17 cellular contexts compared by ENCODE assay signal in the genomic region with DNA sequence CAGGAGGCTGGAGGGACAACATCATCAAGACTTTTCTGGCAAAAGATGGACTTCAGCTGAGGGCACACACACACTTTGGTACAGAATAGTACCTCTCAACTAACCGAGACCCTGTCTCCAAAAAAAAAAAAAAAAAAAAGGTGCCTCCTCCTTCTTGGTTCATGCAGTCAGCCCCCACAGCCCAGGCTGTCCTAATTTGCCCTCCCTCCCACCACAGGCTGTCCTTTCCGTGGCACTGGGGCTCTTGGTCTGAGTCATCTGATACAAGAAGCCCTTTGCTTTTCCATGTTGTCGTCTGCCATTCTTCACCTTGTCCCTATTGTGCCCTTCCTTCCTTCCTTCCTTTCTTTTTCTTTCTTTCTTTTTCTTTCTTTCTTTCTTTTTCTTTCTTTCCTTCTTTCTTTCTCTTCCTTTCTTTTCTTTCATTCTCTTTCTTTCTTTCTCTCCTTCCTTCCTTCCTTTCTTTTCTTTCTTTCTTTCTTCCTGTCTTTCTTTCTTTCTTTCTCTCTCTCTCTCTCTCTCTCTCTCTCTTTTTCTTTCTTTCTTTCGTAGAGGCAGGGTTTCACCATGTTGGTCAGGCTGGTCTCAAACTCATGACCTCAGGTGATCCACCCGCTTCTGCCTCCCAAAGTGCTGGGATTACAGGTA.
DNase-seq lines count a peak whose midpoint lies in the region; ATAC-seq and TF ChIP-seq lines count a peak whose summit lies in the region.
"Had no signal": no experiment of that assay in that cellular context is flagged by ENCODE, and none has a peak within 500 bp of the region (broad histone marks: within the 10 kb centered on the region; RNA-seq: fewer than 3 reads in every experiment).

No MANE protein-coding gene starts in this region.

- no peaks in the 10 kb centered on the region for H3K27me3 ChIP-seq in CD8-positive, alpha-beta T cell (ENCODE audit: insufficient read depth, low read length)
- H3K27me3 ChIP-seq: brain microvascular endothelial cell had no signal

- intact Hi-C loops in CD8-positive, alpha-beta T cell (cut with DNase I, micrococcal nuclease) = loop anchor here in 1 of 2 experiments (5.0 to 10.0 kb wide), 4 partner anchors 74 to 466 kb away; a partner anchor contains a TSS
- intact Hi-C loops in sciatic nerve (cut with DNase I) = loop anchor here (10.0 kb wide), 1 partner anchor 206 kb away; no protein-coding TSS in a partner anchor

- no peak overlapping the region for H3K27ac ChIP-seq in CD8-positive, alpha-beta T cell (ENCODE audit: low read depth, low read length)
- H3K27ac ChIP-seq: brain microvascular endothelial cell, esophagus squamous epithelium, VCaP had no signal

- ATAC-seq in CD8-positive, alpha-beta T cell = no peak
- ATAC-seq in naive B cell (ENCODE audit: low read depth in 2 of 2) = no peak
- ATAC-seq in HG02885 (IDR thresholded peaks at IDR 0.05; ENCODE audit: poor library complexity, unreplicated experiment) = no peak
- ATAC-seq in sciatic nerve = no peak

- no peaks in the 10 kb centered on the region for H3K27me3 Mint-ChIP-seq in CD8-positive, alpha-beta T cell (ENCODE audit: low read depth)
- no peaks in the 10 kb centered on the region for H3K27me3 Mint-ChIP-seq in activated CD4-positive, alpha-beta memory T cell treated with anti-CD3 and anti-CD28 coated beads, Interleukin-2, amount 10 ng/mL, durations not matched to agents 7 days and 5 days
- no peaks in the 10 kb centered on the region for H3K27me3 Mint-ChIP-seq in naive B cell
- H3K27me3 Mint-ChIP-seq: IgD-negative memory B cell had no signal

- POLR2A ChIA-PET in CD8-positive, alpha-beta T cell (lab: Charles Lee) = interaction anchor here (1.2 to 5.9 kb wide), 2 partner anchors 89 to 99 kb away, joined by 3 to 102 read pairs; a partner anchor contains a TSS
- POLR2A ChIA-PET in activated CD4-positive, alpha-beta memory T cell treated with anti-CD3 and anti-CD28 coated beads, Interleukin-2, amount 10 ng/mL, durations not matched to agents 7 days and 5 days (lab: Charles Lee) = interaction anchor here (0.6 to 12.8 kb wide), 7 partner anchors 58 to 157 kb away, joined by 3 to 367 read pairs (median 61); a partner anchor contains a TSS

- H3K4me1 Mint-ChIP-seq in CD8-positive, alpha-beta T cell (ENCODE audit: low read depth) = peaks cover 94% of the 10 kb centered on the region
- H3K4me1 Mint-ChIP-seq in activated CD4-positive, alpha-beta memory T cell treated with anti-CD3 and anti-CD28 coated beads, Interleukin-2, amount 10 ng/mL, durations not matched to agents 7 days and 5 days = peaks cover 97% of the 10 kb centered on the region
- peaks cover 40 to 58% (median 55%) of the 10 kb centered on the region in 3 donors for H3K4me1 Mint-ChIP-seq in naive B cell

- CTCF ChIA-PET in CD8-positive, alpha-beta T cell (lab: Charles Lee) = interaction anchor here (3.6 to 12.4 kb wide), 6 partner anchors 102 to 211 kb away, joined by 15 to 339 read pairs (median 98); a partner anchor contains a TSS
- CTCF ChIA-PET in activated CD4-positive, alpha-beta memory T cell treated with anti-CD3 and anti-CD28 coated beads, Interleukin-2, amount 10 ng/mL, durations not matched to agents 7 days and 5 days (lab: Charles Lee) = interaction anchor here (1.1 to 3.9 kb wide), 3 partner anchors 21 to 160 kb away, joined by 3 to 40 read pairs (median 3); no protein-coding TSS in a partner anchor

- H3K4me1 ChIP-seq in CD8-positive, alpha-beta T cell (ENCODE audit: insufficient read depth, low read length) = peaks cover 92% of the 10 kb centered on the region
- H3K4me1 ChIP-seq: esophagus squamous epithelium had no signal

- H3K36me3 ChIP-seq in CD8-positive, alpha-beta T cell (ENCODE audit: insufficient read depth, low read length) = no peaks in the 10 kb centered on the region
- H3K36me3 ChIP-seq: brain microvascular endothelial cell, esophagus squamous epithelium had no signal

- no peak overlapping the region for H3K4me3 ChIP-seq in CD8-positive, alpha-beta T cell (ENCODE audit: low read depth, low read length)
- H3K4me3 ChIP-seq: esophagus squamous epithelium, smooth muscle cell had no signal

- H3K4me3 Mint-ChIP-seq in CD8-positive, alpha-beta T cell = no peak overlapping the region
- peak overlapping the region; percentile 4 for H3K4me3 Mint-ChIP-seq in activated CD4-positive, alpha-beta memory T cell treated with anti-CD3 and anti-CD28 coated beads, Interleukin-2, amount 10 ng/mL, durations not matched to agents 7 days and 5 days
- H3K4me3 Mint-ChIP-seq in naive B cell = no peak overlapping the region
- H3K4me3 Mint-ChIP-seq: IgD-negative memory B cell had no signal

- no peaks in the 10 kb centered on the region for H3K36me3 Mint-ChIP-seq in CD8-positive, alpha-beta T cell
- peaks cover 7% of the 10 kb centered on the region for H3K36me3 Mint-ChIP-seq in activated CD4-positive, alpha-beta memory T cell treated with anti-CD3 and anti-CD28 coated beads, Interleukin-2, amount 10 ng/mL, durations not matched to agents 7 days and 5 days (ENCODE audit: low read depth)
- H3K36me3 Mint-ChIP-seq in naive B cell = no peaks in the 10 kb centered on the region

- no peak for TF ChIP-seq CTCF in CD8-positive, alpha-beta T cell (IDR thresholded peaks at IDR 0.05)

- no peaks in the 10 kb centered on the region for H3K9me3 Mint-ChIP-seq in CD8-positive, alpha-beta T cell
- no peaks in the 10 kb centered on the region for H3K9me3 Mint-ChIP-seq in activated CD4-positive, alpha-beta memory T cell treated with anti-CD3 and anti-CD28 coated beads, Interleukin-2, amount 10 ng/mL, durations not matched to agents 7 days and 5 days
- no peaks in the 10 kb centered on the region for H3K9me3 Mint-ChIP-seq in naive B cell
- H3K9me3 Mint-ChIP-seq: IgD-negative memory B cell had no signal

- DNase-seq in activated CD8-positive, alpha-beta memory T cell treated with anti-CD3 and anti-CD28 coated beads for 24 hours = peak; percentile 68
- no peak for DNase-seq in activated CD8-positive, alpha-beta memory T cell treated with anti-CD3 and anti-CD28 coated beads, Interleukin-2, amount 50 U/mL, for 4 hours
- DNase-seq in CD8-positive, alpha-beta T cell = no peak
- peak; percentile 51 for DNase-seq in activated CD4-positive, alpha-beta memory T cell treated with anti-CD3 and anti-CD28 coated beads, Interleukin-2, amount 10 ng/mL, durations not matched to agents 7 days and 5 days
- no peak for DNase-seq in naive B cell
- DNase-seq in DMS153 (lab: John Stamatoyannopoulos, UW) = no peak
- DNase-seq in sciatic nerve (ENCODE audit: low spot score) = no peak
- DNase-seq: brain microvascular endothelial cell, COR-L47, dermis blood vessel endothelial cell, esophagus squamous epithelium, NCI-H1092 treated with DMSO at 0.1 percent for 48 hours, NCI-H774 had no signal

- H3K27ac Mint-ChIP-seq in CD8-positive, alpha-beta T cell = peak overlapping the region; percentile 92
- H3K27ac Mint-ChIP-seq in activated CD4-positive, alpha-beta memory T cell treated with anti-CD3 and anti-CD28 coated beads, Interleukin-2, amount 10 ng/mL, durations not matched to agents 7 days and 5 days = peak overlapping the region; percentile 93
- peak overlapping the region in 5 of 6 donors; percentile 35 to 92 (median 68) for H3K27ac Mint-ChIP-seq in naive B cell
- H3K27ac Mint-ChIP-seq: IgD-negative memory B cell had no signal

- H3K9me3 ChIP-seq in CD8-positive, alpha-beta T cell (ENCODE audit: low read length) = no peaks in the 10 kb centered on the region
- H3K9me3 ChIP-seq: esophagus squamous epithelium had no signal

Comparison
In these comparisons a context has a peak if more than half of its experiments do, and no peak if none do; other contexts are left out.
1. DNase-seq: peak in activated CD8-positive, alpha-beta memory T cell treated with anti-CD3 and anti-CD28 coated beads for 24 hours (single experiment) and activated CD4-positive, alpha-beta memory T cell treated with anti-CD3 and anti-CD28 coated beads, Interleukin-2, amount 10 ng/mL, durations not matched to agents 7 days and 5 days (single experiment); none in activated CD8-positive, alpha-beta memory T cell treated with anti-CD3 and anti-CD28 coated beads, Interleukin-2, amount 50 U/mL, for 4 hours (single experiment), CD8-positive, alpha-beta T cell (0 of 7), naive B cell (single experiment), DMS153 (single experiment) and sciatic nerve (single experiment).
2. Peak in every context shown above with its lines, with median percentiles within 50 percentile points of each other: H3K27ac Mint-ChIP-seq.